Comparison of ENCODE assay signal across 20 cellular contexts in the genomic region with DNA sequence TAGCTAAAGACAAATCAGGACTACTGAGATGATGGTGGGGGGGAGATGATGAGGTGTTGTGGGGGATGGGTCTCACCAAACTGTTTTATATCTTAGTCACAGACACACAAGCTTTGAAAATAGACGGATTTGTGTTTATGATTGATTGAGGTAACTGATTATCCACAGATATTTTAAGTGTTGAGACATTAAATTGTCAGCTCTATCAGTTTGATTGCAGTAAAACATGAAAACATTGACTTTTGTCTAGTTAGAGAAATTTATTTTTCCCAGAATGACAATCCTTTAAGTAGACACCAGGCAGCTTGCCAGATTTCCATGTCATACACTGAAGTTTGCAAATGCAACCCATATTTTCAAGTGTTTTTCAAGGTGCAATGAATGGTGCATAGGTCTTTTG.
"Had no signal": no experiment of that assay in that cellular context is flagged by ENCODE, and none has a peak within 500 bp of the region (broad histone marks: within the 10 kb centered on the region; RNA-seq: fewer than 3 reads in every experiment).

No MANE protein-coding gene starts in this region.

- DNase-seq: activated B cell treated with CpG ODN at 0.5 μM for 24 hours; activated CD4-positive, alpha-beta T cell treated with anti-CD3 and anti-CD28 coated beads, Interleukin-2, amount 50 U/mL, for 1 hour; activated CD8-positive, alpha-beta T cell treated with anti-CD3 and anti-CD28 coated beads for 36 hours; activated gamma-delta T cell treated with Interleukin-2 at 50 U/mL for 16 hours; activated naive CD4-positive, alpha-beta T cell treated with anti-CD3 and anti-CD28 coated beads, Interleukin-2, amount 50 U/mL, for 16 hours; activated T-cell treated with anti-CD3 and anti-CD28 coated beads, Interleukin-2, amount 50 U/mL, for 4 hours; amniotic stem cell; central memory CD4-positive, alpha-beta T cell; kidney; left colon; mammary epithelial cell; ovary; stimulated activated CD4-positive, alpha-beta T cell treated with anti-CD3 and anti-CD28 coated beads, Interleukin-12 subunit alpha, Interleukin-12 subunit beta, amount 100 ng/mL, for 4 hours; stimulated activated CD4-positive, alpha-beta T cell treated with anti-CD3 and anti-CD28 coated beads, Interleukin-4, amount 100 ng/mL, for 1 hour; stimulated activated naive CD8-positive, alpha-beta T cell treated with anti-CD3 and anti-CD28 coated beads, Interleukin-15, Interleukin-2, amounts not matched to agents 100 U/mL and 50 U/mL, for 24 hours; testis; transverse colon had no signal

- ATAC-seq: activated CD8-positive, alpha-beta T cell treated with anti-CD3 and anti-CD28 coated beads for 36 hours; activated T-cell treated with anti-CD3 and anti-CD28 coated beads, Interleukin-2, amount 50 U/mL, for 4 hours; activated T-helper 17 cell treated with anti-CD3 and anti-CD28 coated beads, Interleukin-2, amount 50 U/mL, for 72 hours; gastroesophageal sphincter; left colon; sciatic nerve; stimulated activated naive CD8-positive, alpha-beta T cell treated with anti-CD3 and anti-CD28 coated beads, Interleukin-15, Interleukin-2, amounts not matched to agents 100 U/mL and 50 U/mL, for 24 hours had no signal
